In the genomic region with DNA sequence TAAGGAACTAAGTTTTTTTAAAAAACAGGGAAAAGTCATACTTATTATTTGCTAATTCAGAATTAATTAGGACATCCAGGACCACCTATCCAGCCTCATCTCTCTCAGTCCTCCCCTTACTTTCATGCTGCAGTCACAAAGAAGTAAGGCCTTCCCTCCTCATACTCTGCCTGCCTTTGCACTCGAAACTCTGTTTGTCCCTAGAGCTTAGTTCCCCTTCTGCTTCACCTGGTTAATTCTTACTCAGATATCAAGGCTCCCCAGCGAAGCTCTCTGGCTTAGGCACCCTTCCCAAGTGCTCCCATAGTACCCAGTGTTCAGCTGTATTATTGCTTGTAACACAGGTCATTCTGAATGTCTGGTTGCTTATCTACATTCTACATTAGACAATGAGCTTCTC, we compare ENCODE assay signal across 20 cellular contexts.
"Had no signal": no experiment of that assay in that cellular context is flagged by ENCODE, and none has a peak within 500 bp of the region (broad histone marks: within the 10 kb centered on the region; RNA-seq: fewer than 3 reads in every experiment).

No MANE protein-coding gene starts in this region.

- DNase-seq: activated CD4-positive, alpha-beta T cell treated with anti-CD3 and anti-CD28 coated beads for 4 hours; activated CD8-positive, alpha-beta memory T cell treated with anti-CD3 and anti-CD28 coated beads, Interleukin-2, amount 50 U/mL, for 4 hours; activated CD8-positive, alpha-beta T cell treated with anti-CD3 and anti-CD28 coated beads for 36 hours; activated T-cell treated with anti-CD3 and anti-CD28 coated beads, Interleukin-2, amount 50 U/mL, for 72 hours; colonic mucosa; effector CD4-positive, alpha-beta T cell; foreskin keratinocyte; immature natural killer cell; left cardiac atrium; naive thymus-derived CD8-positive, alpha-beta T cell; occipital lobe; sigmoid colon; stimulated activated CD4-positive, alpha-beta T cell treated with anti-CD3 and anti-CD28 coated beads, Interleukin-12 subunit alpha, Interleukin-12 subunit beta, amount 100 ng/mL, for 4 hours; stimulated activated naive CD8-positive, alpha-beta T cell treated with anti-CD3 and anti-CD28 coated beads, Interleukin-15, Interleukin-2, amounts not matched to agents 100 U/mL and 50 U/mL, for 24 hours had no signal

- H3K27ac Mint-ChIP-seq: activated CD8-positive, alpha-beta T cell treated with anti-CD3 and anti-CD28 coated beads for 36 hours; naive thymus-derived CD8-positive, alpha-beta T cell; type B pancreatic cell had no signal

- H3K9me3 Mint-ChIP-seq: activated CD8-positive, alpha-beta T cell treated with anti-CD3 and anti-CD28 coated beads for 36 hours; activated T-cell treated with anti-CD3 and anti-CD28 coated beads, Interleukin-2, amount 50 U/mL, for 72 hours; immature natural killer cell; naive thymus-derived CD8-positive, alpha-beta T cell had no signal

- H3K27me3 ChIP-seq: cardiac muscle cell, colonic mucosa, foreskin keratinocyte, sigmoid colon, suprapubic skin had no signal

- H3K4me1 Mint-ChIP-seq: immature natural killer cell; naive thymus-derived CD8-positive, alpha-beta T cell had no signal

- H3K36me3 ChIP-seq: cardiac muscle cell, colonic mucosa, prostate gland, sigmoid colon, suprapubic skin had no signal

- H3K36me3 Mint-ChIP-seq: immature natural killer cell; naive thymus-derived CD8-positive, alpha-beta T cell had no signal

- H3K9me3 ChIP-seq: colonic mucosa, prostate gland, sigmoid colon, suprapubic skin had no signal

- H3K4me3 ChIP-seq: cardiac muscle cell, colonic mucosa, lung, prostate gland, sigmoid colon, suprapubic skin had no signal

- H3K27ac ChIP-seq: cardiac muscle cell, colonic mucosa, foreskin keratinocyte, prostate gland, sigmoid colon, suprapubic skin had no signal

- ATAC-seq: activated CD8-positive, alpha-beta T cell treated with anti-CD3 and anti-CD28 coated beads for 36 hours; activated T-cell treated with anti-CD3 and anti-CD28 coated beads, Interleukin-2, amount 50 U/mL, for 72 hours; foreskin keratinocyte; left cardiac atrium; naive thymus-derived CD8-positive, alpha-beta T cell; stimulated activated naive CD8-positive, alpha-beta T cell treated with anti-CD3 and anti-CD28 coated beads, Interleukin-15, Interleukin-2, amounts not matched to agents 100 U/mL and 50 U/mL, for 24 hours had no signal

- H3K4me3 Mint-ChIP-seq: activated CD8-positive, alpha-beta T cell treated with anti-CD3 and anti-CD28 coated beads for 36 hours; activated T-cell treated with anti-CD3 and anti-CD28 coated beads, Interleukin-2, amount 50 U/mL, for 72 hours; immature natural killer cell; naive thymus-derived CD8-positive, alpha-beta T cell; type B pancreatic cell had no signal

- H3K4me1 ChIP-seq: colonic mucosa, foreskin keratinocyte, prostate gland, sigmoid colon, suprapubic skin had no signal

- FAIRE-seq: astrocyte had no signal

- H3K27me3 Mint-ChIP-seq: activated CD8-positive, alpha-beta T cell treated with anti-CD3 and anti-CD28 coated beads for 36 hours; naive thymus-derived CD8-positive, alpha-beta T cell had no signal
